In genomic region chr1:119482517-119483425, GRCh38 we compare ENCODE assay signal across 18 cellular contexts. TPM values are rescaled to one million over a fixed set of nuclear protein-coding genes. Genes with fewer than 3 reads are reported as not detected.
"Had no signal": no experiment of that assay in that cellular context is flagged by ENCODE, and none has a peak within 500 bp of the region (broad histone marks: within the 10 kb centered on the region; RNA-seq: fewer than 3 reads in every experiment).

No MANE protein-coding gene starts in this region.

- H3K27ac Mint-ChIP-seq: activated naive CD4-positive, alpha-beta T cell treated with anti-CD3 and anti-CD28 coated beads, Interleukin-2, amount 10 ng/mL, durations not matched to agents 7 days and 5 days; activated T-helper 2 cell treated with anti-CD3 and anti-CD28 coated beads, Interferon-gamma antibody, Interleukin-2, Interleukin-4, amounts not matched to agents 10 μg/mL and 5 μg/mL and 100 μg/mL, durations not matched to agents 14 hours and 24 hours and 36 hours; naive thymus-derived CD4-positive, alpha-beta T cell; stimulated activated naive CD8-positive, alpha-beta T cell treated with anti-CD3 and anti-CD28 coated beads, Interleukin-15, Interleukin-2, amounts not matched to agents 100 ng/mL and 50 ng/mL, for 24 hours; T-helper 2 cell treated with Interferon-gamma antibody and Interleukin-4, amounts not matched to agents 5 μg/mL and 100 μg/mL, for 36 hours had no signal

- H3K36me3 ChIP-seq: ascending aorta, lower lobe of right lung, suprapubic skin had no signal

- H3K9me3 ChIP-seq: ascending aorta, lower lobe of right lung, suprapubic skin had no signal

- ATAC-seq: activated CD4-positive, CD25-positive, alpha-beta regulatory T cell treated with anti-CD3 and anti-CD28 coated beads, Interleukin-2, amount 50 U/mL, for 24 hours; naive thymus-derived CD4-positive, alpha-beta T cell had no signal

- DNase-seq: activated CD4-positive, alpha-beta T cell treated with anti-CD3 and anti-CD28 coated beads, Interleukin-2, amount 50 U/mL, for 4 hours; activated naive CD4-positive, alpha-beta T cell treated with anti-CD3 and anti-CD28 coated beads, Interleukin-2, amount 10 ng/mL, durations not matched to agents 7 days and 5 days; activated T-cell treated with anti-CD3 and anti-CD28 coated beads, Interleukin-2, amount 50 U/mL, for 1 hour; hippocampal formation; lower lobe of right lung; naive thymus-derived CD4-positive, alpha-beta T cell; stimulated activated CD4-positive, alpha-beta T cell treated with anti-CD3 and anti-CD28 coated beads, Interleukin-4, amount 100 ng/mL, for 24 hours had no signal

- H3K27me3 Mint-ChIP-seq: stimulated activated naive CD8-positive, alpha-beta T cell treated with anti-CD3 and anti-CD28 coated beads, Interleukin-15, Interleukin-2, amounts not matched to agents 100 ng/mL and 50 ng/mL, for 24 hours had no signal

- H3K36me3 Mint-ChIP-seq: activated naive CD4-positive, alpha-beta T cell treated with anti-CD3 and anti-CD28 coated beads, Interleukin-2, amount 10 ng/mL, durations not matched to agents 7 days and 5 days; naive thymus-derived CD4-positive, alpha-beta T cell had no signal

- H3K4me1 ChIP-seq: ascending aorta, lower lobe of right lung had no signal

- H3K9me3 Mint-ChIP-seq: activated naive CD4-positive, alpha-beta T cell treated with anti-CD3 and anti-CD28 coated beads, Interleukin-2, amount 10 ng/mL, durations not matched to agents 7 days and 5 days; activated T-helper 2 cell treated with anti-CD3 and anti-CD28 coated beads, Interferon-gamma antibody, Interleukin-2, Interleukin-4, amounts not matched to agents 10 μg/mL and 5 μg/mL and 100 μg/mL, durations not matched to agents 14 hours and 24 hours and 36 hours; naive thymus-derived CD4-positive, alpha-beta T cell; stimulated activated naive CD8-positive, alpha-beta T cell treated with anti-CD3 and anti-CD28 coated beads, Interleukin-15, Interleukin-2, amounts not matched to agents 100 ng/mL and 50 ng/mL, for 24 hours; T-helper 2 cell treated with Interferon-gamma antibody and Interleukin-4, amounts not matched to agents 5 μg/mL and 100 μg/mL, for 36 hours had no signal

- H3K27ac ChIP-seq: ascending aorta, lower lobe of right lung, suprapubic skin had no signal

- H3K4me3 ChIP-seq: ascending aorta, lower lobe of right lung, skin epidermis, suprapubic skin had no signal

- FAIRE-seq: colon, endometrium had no signal

- H3K27me3 ChIP-seq: ascending aorta, suprapubic skin had no signal

- H3K4me3 Mint-ChIP-seq: activated naive CD4-positive, alpha-beta T cell treated with anti-CD3 and anti-CD28 coated beads, Interleukin-2, amount 10 ng/mL, durations not matched to agents 7 days and 5 days; naive thymus-derived CD4-positive, alpha-beta T cell; stimulated activated naive CD8-positive, alpha-beta T cell treated with anti-CD3 and anti-CD28 coated beads, Interleukin-15, Interleukin-2, amounts not matched to agents 100 ng/mL and 50 ng/mL, for 24 hours; T-helper 2 cell treated with Interferon-gamma antibody and Interleukin-4, amounts not matched to agents 5 μg/mL and 100 μg/mL, for 36 hours had no signal

- H3K4me1 Mint-ChIP-seq: activated naive CD4-positive, alpha-beta T cell treated with anti-CD3 and anti-CD28 coated beads, Interleukin-2, amount 10 ng/mL, durations not matched to agents 7 days and 5 days; naive thymus-derived CD4-positive, alpha-beta T cell had no signal

RNA-seq across cellular contexts. Expression of gene HSD3B1, which starts 24.2 kb away (rescaled TPM):
- total RNA-seq: activated T-helper 2 cell treated with anti-CD3 and anti-CD28 coated beads, Interferon-gamma antibody, Interleukin-2, Interleukin-4, amounts not matched to agents 10 μg/mL and 5 μg/mL and 100 μg/mL, durations not matched to agents 14 hours and 24 hours and 36 hours; ascending aorta; glomerular endothelial cell; lower lobe of right lung; naive thymus-derived CD4-positive, alpha-beta T cell had no signal
- polyA plus RNA-seq: esophagus; naive thymus-derived CD4-positive, alpha-beta T cell had no signal
